ENCODE assay signal across 1 cellular context in the genomic region with DNA sequence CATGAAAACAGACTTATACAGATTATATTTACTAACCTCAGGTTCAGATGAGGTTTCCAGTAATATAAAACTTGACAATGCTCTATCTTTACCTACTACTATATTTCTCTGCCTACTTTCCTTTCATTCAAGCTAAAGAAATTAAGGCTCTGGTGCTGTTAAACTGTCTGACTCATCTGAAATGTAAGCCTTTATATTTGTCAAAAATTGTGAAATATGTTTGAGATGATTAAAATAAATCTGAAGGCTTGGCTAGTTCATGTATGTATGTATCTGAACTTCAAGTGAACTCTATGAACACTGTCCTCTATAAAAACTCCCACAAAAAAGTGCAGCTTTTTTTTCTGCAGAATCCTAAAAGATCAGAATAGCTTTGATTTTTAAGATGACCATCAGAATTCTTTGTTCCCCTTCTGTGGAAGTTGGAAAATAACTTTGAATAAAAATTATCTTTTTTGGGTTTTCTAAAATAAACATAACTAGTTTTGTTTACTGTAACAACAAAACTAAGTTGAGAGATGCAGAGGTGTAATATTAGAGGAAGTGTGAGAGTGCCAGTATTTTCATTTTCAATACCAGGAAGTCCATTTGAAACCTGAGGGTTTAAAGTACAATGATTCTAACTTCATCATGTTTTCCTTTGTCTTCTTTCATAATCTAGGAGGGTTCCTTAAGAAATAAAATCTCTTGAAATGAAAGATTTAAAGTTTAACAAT.
TF ChIP-seq lines count a peak whose summit lies in the region.

No MANE protein-coding gene starts in this region.

TF ChIP-seq in HepG2, 621 proteins besides CTCF, POLR2A, EP300 and RAD21:
- no peak for TF ChIP-seq ZNF331 (CRISPR knock-in tag; IDR thresholded peaks at IDR 0.05)
- TF ChIP-seq, protein P1, sequence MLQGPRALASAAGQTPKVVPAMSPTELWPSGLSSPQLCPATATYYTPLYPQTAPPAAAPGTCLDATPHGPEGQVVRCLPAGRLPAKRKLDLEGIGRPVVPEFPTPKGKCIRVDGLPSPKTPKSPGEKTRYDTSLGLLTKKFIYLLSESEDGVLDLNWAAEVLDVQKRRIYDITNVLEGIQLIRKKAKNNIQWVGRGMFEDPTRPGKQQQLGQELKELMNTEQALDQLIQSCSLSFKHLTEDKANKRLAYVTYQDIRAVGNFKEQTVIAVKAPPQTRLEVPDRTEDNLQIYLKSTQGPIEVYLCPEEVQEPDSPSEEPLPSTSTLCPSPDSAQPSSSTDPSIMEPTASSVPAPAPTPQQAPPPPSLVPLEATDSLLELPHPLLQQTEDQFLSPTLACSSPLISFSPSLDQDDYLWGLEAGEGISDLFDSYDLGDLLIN (CRISPR knock-in tag; IDR thresholded peaks at IDR 0.05; ENCODE audit: borderline replicate concordance) = no peak
- TF ChIP-seq, protein P2, sequence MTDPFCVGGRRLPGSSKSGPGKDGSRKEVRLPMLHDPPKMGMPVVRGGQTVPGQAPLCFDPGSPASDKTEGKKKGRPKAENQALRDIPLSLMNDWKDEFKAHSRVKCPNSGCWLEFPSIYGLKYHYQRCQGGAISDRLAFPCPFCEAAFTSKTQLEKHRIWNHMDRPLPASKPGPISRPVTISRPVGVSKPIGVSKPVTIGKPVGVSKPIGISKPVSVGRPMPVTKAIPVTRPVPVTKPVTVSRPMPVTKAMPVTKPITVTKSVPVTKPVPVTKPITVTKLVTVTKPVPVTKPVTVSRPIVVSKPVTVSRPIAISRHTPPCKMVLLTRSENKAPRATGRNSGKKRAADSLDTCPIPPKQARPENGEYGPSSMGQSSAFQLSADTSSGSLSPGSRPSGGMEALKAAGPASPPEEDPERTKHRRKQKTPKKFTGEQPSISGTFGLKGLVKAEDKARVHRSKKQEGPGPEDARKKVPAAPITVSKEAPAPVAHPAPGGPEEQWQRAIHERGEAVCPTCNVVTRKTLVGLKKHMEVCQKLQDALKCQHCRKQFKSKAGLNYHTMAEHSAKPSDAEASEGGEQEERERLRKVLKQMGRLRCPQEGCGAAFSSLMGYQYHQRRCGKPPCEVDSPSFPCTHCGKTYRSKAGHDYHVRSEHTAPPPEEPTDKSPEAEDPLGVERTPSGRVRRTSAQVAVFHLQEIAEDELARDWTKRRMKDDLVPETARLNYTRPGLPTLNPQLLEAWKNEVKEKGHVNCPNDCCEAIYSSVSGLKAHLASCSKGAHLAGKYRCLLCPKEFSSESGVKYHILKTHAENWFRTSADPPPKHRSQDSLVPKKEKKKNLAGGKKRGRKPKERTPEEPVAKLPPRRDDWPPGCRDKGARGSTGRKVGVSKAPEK (CRISPR knock-in tag; IDR thresholded peaks at IDR 0.05; ENCODE audit: borderline replicate concordance) = no peak
- TF ChIP-seq, protein P3, sequence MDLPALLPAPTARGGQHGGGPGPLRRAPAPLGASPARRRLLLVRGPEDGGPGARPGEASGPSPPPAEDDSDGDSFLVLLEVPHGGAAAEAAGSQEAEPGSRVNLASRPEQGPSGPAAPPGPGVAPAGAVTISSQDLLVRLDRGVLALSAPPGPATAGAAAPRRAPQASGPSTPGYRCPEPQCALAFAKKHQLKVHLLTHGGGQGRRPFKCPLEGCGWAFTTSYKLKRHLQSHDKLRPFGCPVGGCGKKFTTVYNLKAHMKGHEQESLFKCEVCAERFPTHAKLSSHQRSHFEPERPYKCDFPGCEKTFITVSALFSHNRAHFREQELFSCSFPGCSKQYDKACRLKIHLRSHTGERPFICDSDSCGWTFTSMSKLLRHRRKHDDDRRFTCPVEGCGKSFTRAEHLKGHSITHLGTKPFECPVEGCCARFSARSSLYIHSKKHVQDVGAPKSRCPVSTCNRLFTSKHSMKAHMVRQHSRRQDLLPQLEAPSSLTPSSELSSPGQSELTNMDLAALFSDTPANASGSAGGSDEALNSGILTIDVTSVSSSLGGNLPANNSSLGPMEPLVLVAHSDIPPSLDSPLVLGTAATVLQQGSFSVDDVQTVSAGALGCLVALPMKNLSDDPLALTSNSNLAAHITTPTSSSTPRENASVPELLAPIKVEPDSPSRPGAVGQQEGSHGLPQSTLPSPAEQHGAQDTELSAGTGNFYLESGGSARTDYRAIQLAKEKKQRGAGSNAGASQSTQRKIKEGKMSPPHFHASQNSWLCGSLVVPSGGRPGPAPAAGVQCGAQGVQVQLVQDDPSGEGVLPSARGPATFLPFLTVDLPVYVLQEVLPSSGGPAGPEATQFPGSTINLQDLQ (CRISPR knock-in tag; IDR thresholded peaks at IDR 0.05) = no peak
- TF ChIP-seq, protein P4, sequence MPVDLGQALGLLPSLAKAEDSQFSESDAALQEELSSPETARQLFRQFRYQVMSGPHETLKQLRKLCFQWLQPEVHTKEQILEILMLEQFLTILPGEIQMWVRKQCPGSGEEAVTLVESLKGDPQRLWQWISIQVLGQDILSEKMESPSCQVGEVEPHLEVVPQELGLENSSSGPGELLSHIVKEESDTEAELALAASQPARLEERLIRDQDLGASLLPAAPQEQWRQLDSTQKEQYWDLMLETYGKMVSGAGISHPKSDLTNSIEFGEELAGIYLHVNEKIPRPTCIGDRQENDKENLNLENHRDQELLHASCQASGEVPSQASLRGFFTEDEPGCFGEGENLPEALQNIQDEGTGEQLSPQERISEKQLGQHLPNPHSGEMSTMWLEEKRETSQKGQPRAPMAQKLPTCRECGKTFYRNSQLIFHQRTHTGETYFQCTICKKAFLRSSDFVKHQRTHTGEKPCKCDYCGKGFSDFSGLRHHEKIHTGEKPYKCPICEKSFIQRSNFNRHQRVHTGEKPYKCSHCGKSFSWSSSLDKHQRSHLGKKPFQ (CRISPR knock-in tag; IDR thresholded peaks at IDR 0.05; ENCODE audit: insufficient replicate concordance) = no peak
- no peak for TF ChIP-seq SYNCRIP (IDR thresholded peaks at IDR 0.05; ENCODE audit: insufficient read depth, low read depth, low read length)
- TF ChIP-seq HOXA5 (CRISPR knock-in tag; IDR thresholded peaks at IDR 0.05) = no peak
- no peak for TF ChIP-seq ZNF207 (IDR thresholded peaks at IDR 0.05; ENCODE audit: borderline replicate concordance)
- TF ChIP-seq, protein P5, sequence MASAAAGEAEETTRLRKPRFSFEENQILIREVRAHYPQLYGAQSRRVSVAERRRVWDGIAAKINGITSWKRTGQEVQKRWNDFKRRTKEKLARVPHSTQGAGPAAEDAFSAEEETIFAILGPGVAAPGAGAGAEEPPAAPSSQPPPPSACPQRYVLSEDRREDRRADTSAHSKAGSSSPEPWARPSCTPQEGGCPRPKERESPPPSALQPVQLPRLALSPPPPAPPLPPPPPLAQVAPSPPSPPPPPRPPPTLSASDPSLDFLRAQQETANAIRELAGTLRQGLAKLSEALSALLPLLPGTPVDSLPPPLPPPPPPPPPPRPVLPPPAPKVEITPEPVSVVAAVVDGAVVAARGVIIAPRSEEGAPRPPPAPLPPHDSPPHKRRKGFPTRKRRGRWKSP (CRISPR knock-in tag; IDR thresholded peaks at IDR 0.05) = no peak
- no peak for TF ChIP-seq ZNF619 (CRISPR knock-in tag; IDR thresholded peaks at IDR 0.05)
- no peak for TF ChIP-seq MZF1 (CRISPR knock-in tag; IDR thresholded peaks at IDR 0.05; ENCODE audit: borderline replicate concordance)
- no peak for TF ChIP-seq HNF4A (CRISPR knock-in tag; IDR thresholded peaks at IDR 0.05)
- no peak for TF ChIP-seq KMT2B (CRISPR knock-in tag; IDR thresholded peaks at IDR 0.05)
- no peak for TF ChIP-seq FOXC1 (CRISPR knock-in tag; IDR thresholded peaks at IDR 0.05; ENCODE audit: borderline replicate concordance)
- no peak for TF ChIP-seq ZNF674 (CRISPR knock-in tag; IDR thresholded peaks at IDR 0.05; ENCODE audit: low read depth)
- TF ChIP-seq, protein P6, sequence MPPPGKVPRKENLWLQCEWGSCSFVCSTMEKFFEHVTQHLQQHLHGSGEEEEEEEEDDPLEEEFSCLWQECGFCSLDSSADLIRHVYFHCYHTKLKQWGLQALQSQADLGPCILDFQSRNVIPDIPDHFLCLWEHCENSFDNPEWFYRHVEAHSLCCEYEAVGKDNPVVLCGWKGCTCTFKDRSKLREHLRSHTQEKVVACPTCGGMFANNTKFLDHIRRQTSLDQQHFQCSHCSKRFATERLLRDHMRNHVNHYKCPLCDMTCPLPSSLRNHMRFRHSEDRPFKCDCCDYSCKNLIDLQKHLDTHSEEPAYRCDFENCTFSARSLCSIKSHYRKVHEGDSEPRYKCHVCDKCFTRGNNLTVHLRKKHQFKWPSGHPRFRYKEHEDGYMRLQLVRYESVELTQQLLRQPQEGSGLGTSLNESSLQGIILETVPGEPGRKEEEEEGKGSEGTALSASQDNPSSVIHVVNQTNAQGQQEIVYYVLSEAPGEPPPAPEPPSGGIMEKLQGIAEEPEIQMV (CRISPR knock-in tag; IDR thresholded peaks at IDR 0.05; ENCODE audit: low read depth) = no peak
- TF ChIP-seq ZBTB21 (CRISPR knock-in tag; IDR thresholded peaks at IDR 0.05) = no peak
- TF ChIP-seq ETV6 (CRISPR knock-in tag; conservative IDR thresholded peaks at IDR 0.05) = no peak
- no peak for TF ChIP-seq NFIB (CRISPR knock-in tag; IDR thresholded peaks at IDR 0.05; ENCODE audit: borderline replicate concordance)
- TF ChIP-seq MTA3 (CRISPR knock-in tag; IDR thresholded peaks at IDR 0.05) = no peak
